15 cellular contexts compared by ENCODE assay signal in the genomic region with DNA sequence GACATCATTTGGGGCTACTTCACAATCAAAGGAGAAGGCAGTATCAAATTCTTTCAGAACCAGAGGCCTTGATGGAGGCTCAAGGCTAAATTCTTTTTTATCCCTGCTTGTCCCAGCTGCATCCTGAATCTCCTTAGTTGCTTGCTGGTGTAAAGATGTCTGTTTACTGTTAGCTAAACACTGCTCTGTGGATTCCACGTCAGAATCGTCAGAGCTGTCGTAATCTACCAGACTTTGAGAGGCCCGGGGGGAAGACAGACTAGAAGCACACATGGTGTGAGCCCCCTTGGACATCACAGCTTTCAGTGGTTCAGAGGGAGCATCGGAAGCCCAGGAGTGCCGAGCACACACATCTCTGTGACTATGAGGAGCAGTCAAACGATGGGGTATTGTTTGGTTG. TPM values are rescaled to one million over a fixed set of nuclear protein-coding genes. Genes with fewer than 3 reads are reported as not detected.
DNase-seq lines count a peak whose midpoint lies in the region; ATAC-seq and TF ChIP-seq lines count a peak whose summit lies in the region.
"Had no signal": no experiment of that assay in that cellular context is flagged by ENCODE, and none has a peak within 500 bp of the region (broad histone marks: within the 10 kb centered on the region; RNA-seq: fewer than 3 reads in every experiment).

No MANE protein-coding gene starts in this region.

- CTCF ChIA-PET in activated naive CD4-positive, alpha-beta T cell treated with anti-CD3 and anti-CD28 coated beads for 36 hours (lab: Charles Lee), result interaction anchor here (1.0 to 1.4 kb wide), 4 partner anchors 23 to 219 kb away, joined by 3 to 10 read pairs (median 4); no protein-coding TSS in a partner anchor
- CTCF ChIA-PET in CD8-positive, alpha-beta memory T cell (lab: Charles Lee), result interaction anchor here (2.7 kb wide), 1 partner anchor 219 kb away, joined by 15 read pairs; no protein-coding TSS in a partner anchor
- CTCF ChIA-PET in RWPE1 (lab: Yijun Ruan, JAX), result no interaction called here

- no peaks in the 10 kb centered on the region for H3K9me3 ChIP-seq in CD8-positive, alpha-beta memory T cell (ENCODE audit: low read length)

- peaks cover 45% of the 10 kb centered on the region for H3K36me3 Mint-ChIP-seq in activated naive CD4-positive, alpha-beta T cell treated with anti-CD3 and anti-CD28 coated beads for 36 hours (ENCODE audit: low read depth)
- H3K36me3 Mint-ChIP-seq in CD8-positive, alpha-beta memory T cell, result peaks cover 3 to 71% (median 13%) of the 10 kb centered on the region in 3 donors
- H3K36me3 Mint-ChIP-seq in activated naive CD4-positive, alpha-beta T cell treated with anti-CD3 and anti-CD28 coated beads, Interleukin-2, amount 50 U/mL, for 72 hours, result peaks cover 11 to 34% of the 10 kb centered on the region in 2 donors
- peaks cover 0 to 49% (median 18%) of the 10 kb centered on the region in 3 donors for H3K36me3 Mint-ChIP-seq in naive thymus-derived CD8-positive, alpha-beta T cell

- peaks cover 23% of the 10 kb centered on the region for H3K4me1 ChIP-seq in CD8-positive, alpha-beta memory T cell (ENCODE audit: insufficient read depth, low read length)

- intact Hi-C loops in activated naive CD4-positive, alpha-beta T cell treated with anti-CD3 and anti-CD28 coated beads for 36 hours (cut with micrococcal nuclease), result no loop called here
- intact Hi-C loops in cardiac septum (cut with DNase I), result loop anchor here (5.0 kb wide), 1 partner anchor 217 kb away; no protein-coding TSS in a partner anchor

- peaks cover 16% of the 10 kb centered on the region for H3K36me3 ChIP-seq in CD8-positive, alpha-beta memory T cell (ENCODE audit: insufficient read depth, low read length)

- no peaks in the 10 kb centered on the region for H3K27me3 Mint-ChIP-seq in activated naive CD4-positive, alpha-beta T cell treated with anti-CD3 and anti-CD28 coated beads for 36 hours (ENCODE audit: low read depth)
- H3K27me3 Mint-ChIP-seq in CD8-positive, alpha-beta memory T cell, result no peaks in the 10 kb centered on the region
- no peaks in the 10 kb centered on the region for H3K27me3 Mint-ChIP-seq in naive thymus-derived CD8-positive, alpha-beta T cell

- H3K27me3 ChIP-seq in CD8-positive, alpha-beta memory T cell (ENCODE audit: insufficient read depth, low read length, poor library complexity, severe bottlenecking), result no peaks in the 10 kb centered on the region

- no peak overlapping the region for H3K4me3 ChIP-seq in CD8-positive, alpha-beta memory T cell (ENCODE audit: low read length)
- H3K4me3 ChIP-seq: GM23338 had no signal

- peaks cover 36% of the 10 kb centered on the region for H3K4me1 Mint-ChIP-seq in activated naive CD4-positive, alpha-beta T cell treated with anti-CD3 and anti-CD28 coated beads for 36 hours (ENCODE audit: low read depth)
- peaks cover 12 to 26% (median 23%) of the 10 kb centered on the region in 3 donors for H3K4me1 Mint-ChIP-seq in CD8-positive, alpha-beta memory T cell
- peaks cover 20 to 45% (median 41%) of the 10 kb centered on the region in 4 donors for H3K4me1 Mint-ChIP-seq in naive thymus-derived CD8-positive, alpha-beta T cell
- H3K4me1 Mint-ChIP-seq: GM23338 had no signal

- H3K27ac ChIP-seq in CD8-positive, alpha-beta memory T cell (ENCODE audit: low read depth, low read length), result no peak overlapping the region
- H3K27ac ChIP-seq in RWPE1, result no peak overlapping the region

- H3K27ac Mint-ChIP-seq in activated naive CD4-positive, alpha-beta T cell treated with anti-CD3 and anti-CD28 coated beads for 36 hours, result peak overlapping the region; percentile 32
- peak overlapping the region in 5 of 8 donors; percentile 12 to 70 (median 42) for H3K27ac Mint-ChIP-seq in CD8-positive, alpha-beta memory T cell
- peak overlapping the region; percentile 54 to 82 for H3K27ac Mint-ChIP-seq in activated naive CD4-positive, alpha-beta T cell treated with anti-CD3 and anti-CD28 coated beads, Interleukin-2, amount 50 U/mL, for 72 hours
- H3K27ac Mint-ChIP-seq in naive thymus-derived CD8-positive, alpha-beta T cell, result peak overlapping the region in 8 of 10 donors; percentile 12 to 95 (median 72)
- H3K27ac Mint-ChIP-seq: GM23338 had no signal

- no peak overlapping the region for H3K4me3 Mint-ChIP-seq in activated naive CD4-positive, alpha-beta T cell treated with anti-CD3 and anti-CD28 coated beads for 36 hours
- H3K4me3 Mint-ChIP-seq in CD8-positive, alpha-beta memory T cell, result no peak overlapping the region
- no peak overlapping the region for H3K4me3 Mint-ChIP-seq in naive thymus-derived CD8-positive, alpha-beta T cell
- H3K4me3 Mint-ChIP-seq: GM23338 had no signal

- no peaks in the 10 kb centered on the region for H3K9me3 Mint-ChIP-seq in activated naive CD4-positive, alpha-beta T cell treated with anti-CD3 and anti-CD28 coated beads for 36 hours
- H3K9me3 Mint-ChIP-seq in CD8-positive, alpha-beta memory T cell, result no peaks in the 10 kb centered on the region
- H3K9me3 Mint-ChIP-seq in activated naive CD4-positive, alpha-beta T cell treated with anti-CD3 and anti-CD28 coated beads, Interleukin-2, amount 50 U/mL, for 72 hours, result no peaks in the 10 kb centered on the region
- no peaks in the 10 kb centered on the region for H3K9me3 Mint-ChIP-seq in naive thymus-derived CD8-positive, alpha-beta T cell
- H3K9me3 Mint-ChIP-seq: GM23338 had no signal

- TF ChIP-seq CTCF in RWPE1 (conservative IDR thresholded peaks at IDR 0.05; ENCODE audit: low read depth), result no peak

- POLR2A ChIA-PET in CD8-positive, alpha-beta memory T cell (lab: Charles Lee), result no interaction called here
- POLR2A ChIA-PET in naive thymus-derived CD8-positive, alpha-beta T cell (lab: Charles Lee), result no interaction called here
- POLR2A ChIA-PET in RWPE1 (lab: Yijun Ruan, JAX; ENCODE audit: low non-redundant PET), result interaction anchor here (0.6 kb wide), 1 partner anchor 136 kb away, joined by 3 read pairs; no protein-coding TSS in a partner anchor

- ATAC-seq in activated naive CD4-positive, alpha-beta T cell treated with anti-CD3 and anti-CD28 coated beads, Interleukin-2, amount 50 U/mL, for 72 hours, result no peak
- ATAC-seq in naive thymus-derived CD8-positive, alpha-beta T cell, result no peak
- ATAC-seq: GM23338, PC-3 had no signal

- DNase-seq in activated naive CD4-positive, alpha-beta T cell treated with anti-CD3 and anti-CD28 coated beads for 36 hours, result no peak
- no peak for DNase-seq in activated naive CD4-positive, alpha-beta T cell treated with Interleukin-2 at 50 U/mL for 16 hours
- no peak for DNase-seq in CD8-positive, alpha-beta memory T cell
- no peak for DNase-seq in activated naive CD4-positive, alpha-beta T cell treated with anti-CD3 and anti-CD28 coated beads, Interleukin-2, amount 50 U/mL, for 72 hours (ENCODE audit: low spot score in 2 of 2)
- no peak for DNase-seq in naive thymus-derived CD8-positive, alpha-beta T cell
- DNase-seq in NCI-H82 (lab: John Stamatoyannopoulos, UW) (no peak), cardiac septum (ENCODE audit: low spot score) (no peak), RWPE1 (ENCODE audit: low spot score) (no peak)
- DNase-seq: MV-4-11, NCI-H345, NCI-H69, PC-3 had no signal

RNA-seq across cellular contexts. Expression of a gene that starts 32.6 kb away (rescaled TPM):
- total RNA-seq in activated naive CD4-positive, alpha-beta T cell treated with anti-CD3 and anti-CD28 coated beads for 36 hours, result 10 to 100 TPM; 36.8 to 37.1 TPM
- total RNA-seq in CD8-positive, alpha-beta memory T cell, result 10 to 100 TPM; 29.6 to 31.0 TPM
- polyA plus RNA-seq in CD8-positive, alpha-beta memory T cell, result 46.1 TPM
- 10 to 100 TPM; 48.9 to 63.9 TPM for total RNA-seq in activated naive CD4-positive, alpha-beta T cell treated with anti-CD3 and anti-CD28 coated beads, Interleukin-2, amount 50 U/mL, for 72 hours
- total RNA-seq in naive thymus-derived CD8-positive, alpha-beta T cell, result 10 to 100 TPM; 46.2 to 47.1 TPM
- 10 to 100 TPM; 41.2 to 71.4 (median 65.7) TPM for polyA plus RNA-seq in naive thymus-derived CD8-positive, alpha-beta T cell
- total RNA-seq in cardiac septum, result 9.7 TPM

RNA-seq across cellular contexts. Expression of a gene that starts 33.0 kb away (rescaled TPM):
- 10 to 100 TPM; 15.6 to 16.8 TPM for total RNA-seq in activated naive CD4-positive, alpha-beta T cell treated with anti-CD3 and anti-CD28 coated beads for 36 hours
- total RNA-seq in CD8-positive, alpha-beta memory T cell, result 10 to 100 TPM; 14.9 to 16.0 TPM
- polyA plus RNA-seq in CD8-positive, alpha-beta memory T cell, result 11.2 TPM
- 10 to 100 TPM; 23.4 to 30.1 TPM for total RNA-seq in activated naive CD4-positive, alpha-beta T cell treated with anti-CD3 and anti-CD28 coated beads, Interleukin-2, amount 50 U/mL, for 72 hours
- 10 to 100 TPM; 20.5 to 20.9 TPM for total RNA-seq in naive thymus-derived CD8-positive, alpha-beta T cell
- polyA plus RNA-seq in naive thymus-derived CD8-positive, alpha-beta T cell, result 10 to 100 TPM; 12.2 to 13.9 (median 12.7) TPM
- 6.8 TPM for total RNA-seq in cardiac septum

RNA-seq across cellular contexts. Expression of a gene that starts 40.7 kb away (rescaled TPM):
- under 1 TPM; 0.21 to 0.25 TPM for total RNA-seq in activated naive CD4-positive, alpha-beta T cell treated with anti-CD3 and anti-CD28 coated beads for 36 hours
- under 1 TPM; 0.16 to 0.24 TPM for total RNA-seq in CD8-positive, alpha-beta memory T cell
- not detected for polyA plus RNA-seq in CD8-positive, alpha-beta memory T cell
- under 1 TPM; 0.23 to 0.74 TPM for total RNA-seq in activated naive CD4-positive, alpha-beta T cell treated with anti-CD3 and anti-CD28 coated beads, Interleukin-2, amount 50 U/mL, for 72 hours
- 1 to 10 TPM; 1.3 to 1.5 TPM for total RNA-seq in naive thymus-derived CD8-positive, alpha-beta T cell
- under 1 TPM; 0.20 to 0.50 (median 0.22) TPM for polyA plus RNA-seq in naive thymus-derived CD8-positive, alpha-beta T cell
- total RNA-seq in cardiac septum, result 0.24 TPM
- total RNA-seq: A673, HT1080 had no signal
